8 cellular contexts compared by ENCODE assay signal in genomic region chr20:38725959-38726848, GRCh38. TPM values are rescaled to one million over a fixed set of nuclear protein-coding genes. Genes with fewer than 3 reads are reported as not detected.
DNase-seq lines count a peak whose midpoint lies in the region; ATAC-seq, FAIRE-seq and TF ChIP-seq lines count a peak whose summit lies in the region.

No MANE protein-coding gene starts in this region.

- H4K91ac ChIP-seq in H9 (ENCODE audit: insufficient read length, low read depth, low read length) (no peak overlapping the region), H1 (replicated peaks; ENCODE audit: insufficient read length, low read length) (no peak overlapping the region)

- H3K4me1 ChIP-seq in H9 (ENCODE audit: insufficient read depth, low read length) (peaks cover 10% of the 10 kb centered on the region; the same call in 1 of the 2 replicates), H1 (replicated peaks in 1 of 4; ENCODE audit: control insufficient read depth in 3 of 4, insufficient read depth in 4 of 4, low read length in 3 of 4) (peaks cover 5 to 71% (median 44%) of the 10 kb centered on the region in 4 experiments)

- no peak overlapping the region for H3T11ph ChIP-seq in H9 (ENCODE audit: low read length)

- H2BK120ac ChIP-seq in H9 (ENCODE audit: low read depth, low read length, poor library complexity, severe bottlenecking) = no peak overlapping the region
- no peak overlapping the region for H2BK120ac ChIP-seq in H1 (replicated peaks; ENCODE audit: low read depth, low read length)

- no peaks in the 10 kb centered on the region for H4K20me1 ChIP-seq in H9 (ENCODE audit: control insufficient read depth, insufficient read depth, insufficient read length)
- H4K20me1 ChIP-seq in H1 (replicated peaks in 1 of 2; ENCODE audit: control insufficient read depth in 1 of 2, insufficient read depth in 2 of 2, low read length in 2 of 2) = peaks cover 13 to 27% of the 10 kb centered on the region in 2 experiments

- H3K9me3 Mint-ChIP-seq in H9 (peaks cover 4 to 7% of the 10 kb centered on the region in 2 experiments; a peak in 4 of 5 replicates), osteocyte (ENCODE audit: unreplicated experiment) (no peaks in the 10 kb centered on the region)

- no peak overlapping the region for H4K8ac ChIP-seq in H9 (replicated peaks; ENCODE audit: insufficient read length, low read depth, low read length)
- no peak overlapping the region for H4K8ac ChIP-seq in H1 (ENCODE audit: extremely low read depth, insufficient read depth, low read length)

- no peak for TF ChIP-seq POLR2A in H1 (IDR thresholded peaks at IDR 0.05; ENCODE audit: control extremely low read depth in 1 of 2, low read depth in 2 of 2, low read length in 2 of 2)

- H2BK15ac ChIP-seq in H9 (ENCODE audit: low read depth, low read length) (no peak overlapping the region), H1 (ENCODE audit: low read length) (peak overlapping the region; percentile 72)

- H3K27me3 Mint-ChIP-seq in H9 (ENCODE audit: low read depth) = peaks cover 100% of the 10 kb centered on the region
- H3K27me3 Mint-ChIP-seq in osteocyte (ENCODE audit: unreplicated experiment) = peaks cover 90% of the 10 kb centered on the region

- H2BK5ac ChIP-seq in H9 (ENCODE audit: insufficient read length, low read length) (no peak overlapping the region), H1 (ENCODE audit: low read depth, low read length) (no peak overlapping the region)

- H3K4me3 Mint-ChIP-seq in H9 = peak overlapping the region in 1 of 2 experiments; percentile 78; a peak in 4 of 5 replicates
- no peak overlapping the region for H3K4me3 Mint-ChIP-seq in osteocyte (ENCODE audit: unreplicated experiment)

- H3K79me1 ChIP-seq in H9 (ENCODE audit: insufficient read depth, low read depth, low read length, poor library complexity, severe bottlenecking) = no peaks in the 10 kb centered on the region
- H3K79me1 ChIP-seq in H1 (ENCODE audit: low read depth, low read length) = no peaks in the 10 kb centered on the region

- H3K27me3 ChIP-seq in AG04450 (ENCODE audit: control insufficient read depth, insufficient read depth, low read length) = peaks cover 95% of the 10 kb centered on the region
- H3K27me3 ChIP-seq in H9 (ENCODE audit: insufficient read depth, low read length) = peaks cover 88% of the 10 kb centered on the region
- peaks cover 92 to 100% (median 99%) of the 10 kb centered on the region in 4 experiments for H3K27me3 ChIP-seq in H1 (replicated peaks in 1 of 4; ENCODE audit: control insufficient read depth in 3 of 4, extremely low read depth in 1 of 4, insufficient read depth in 3 of 4, low read length in 3 of 4)

- FAIRE-seq in H1 (lab: Jason Lieb, UNC) = no peak

- no peak overlapping the region for H2BK12ac ChIP-seq in H9 (ENCODE audit: insufficient read length, low read depth, low read length)
- peak overlapping the region; percentile 94; the same call in 1 of the 2 replicates for H2BK12ac ChIP-seq in H1 (ENCODE audit: low read depth, low read length)

- H3K14ac ChIP-seq in H9 (ENCODE audit: insufficient read depth, low read length) (no peak overlapping the region), H1 (ENCODE audit: insufficient read length) (no peak overlapping the region)

- ATAC-seq in SK-N-SH treated with all-trans-retinoic acid at 6 μM for 48 hours = peak; percentile 77
- ATAC-seq in HG03039 (IDR thresholded peaks at IDR 0.05; ENCODE audit: unreplicated experiment) = no peak

- H3K9ac ChIP-seq in H9 (ENCODE audit: extremely low read depth, insufficient read length, low read length) (no peak overlapping the region), H1 (replicated peaks in 1 of 4; ENCODE audit: extremely low read depth in 1 of 4, low read depth in 3 of 4, low read length in 3 of 4) (no peak overlapping the region)

- H3K23ac ChIP-seq in H9 (ENCODE audit: insufficient read length, low read depth, low read length) (no peak overlapping the region), H1 (ENCODE audit: insufficient read length) (no peak overlapping the region)

- CTCF ChIA-PET in AG04450 (lab: Charles Lee) = interaction anchor here (0.9 to 1.4 kb wide), 4 partner anchors 25 to 159 kb away, joined by 3 to 4 read pairs (median 3); no protein-coding TSS in a partner anchor
- CTCF ChIA-PET in H1 (lab: Charles Lee; ENCODE audit: partially characterized antibody) = interaction anchor here (0.7 to 12.4 kb wide), 49 partner anchors 10 to 388 kb away, joined by 3 to 236 read pairs (median 6); partner anchors contain the start of genes ACTR5 and DHX35

- H2AK5ac ChIP-seq in H9 (ENCODE audit: insufficient read length, low read length) = no peak overlapping the region
- H2AK5ac ChIP-seq in H1 (ENCODE audit: low read depth, low read length) = no peak overlapping the region

- H4K5ac ChIP-seq in H9 (ENCODE audit: insufficient read length, low read depth, low read length) = no peak overlapping the region
- H4K5ac ChIP-seq in H1 (ENCODE audit: insufficient read length, low read depth, low read length) = no peak overlapping the region

- H3K4me1 Mint-ChIP-seq in H9 (peaks cover 60 to 73% of the 10 kb centered on the region in 2 experiments), osteocyte (ENCODE audit: unreplicated experiment) (peaks cover 35% of the 10 kb centered on the region)

- no peak overlapping the region for H2BK20ac ChIP-seq in H9 (ENCODE audit: low read depth, low read length, poor library complexity, severe bottlenecking)
- H2BK20ac ChIP-seq in H1 (ENCODE audit: low read length) = peak overlapping the region; percentile 32; the same call in 1 of the 2 replicates

- H3K4me3 ChIP-seq in AG04450 (ENCODE audit: low read depth, low read length) = no peak overlapping the region
- H3K4me3 ChIP-seq in H1 (ENCODE audit: extremely low read depth in 1 of 4, insufficient read depth in 2 of 4, low read depth in 3 of 4, low read length in 4 of 4) = peak overlapping the region in 3 of 4 experiments; percentile 6 to 59 (median 11); a peak in 4 of 8 replicates

- no peak for TF ChIP-seq EP300 in H1 (IDR thresholded peaks at IDR 0.05; ENCODE audit: borderline replicate concordance in 1 of 2, low read depth in 2 of 2, low read length in 2 of 2)

- H3K27ac Mint-ChIP-seq in H9 = no peak overlapping the region
- no peak overlapping the region for H3K27ac Mint-ChIP-seq in osteocyte (ENCODE audit: unreplicated experiment)

- H3K36me3 ChIP-seq in H1 (ENCODE audit: control insufficient read depth in 2 of 4, insufficient read depth in 4 of 4, low read length in 3 of 4) = no peaks in the 10 kb centered on the region

- TF ChIP-seq RAD21 in H1 (IDR thresholded peaks at IDR 0.05 in 1 of 2, conservative IDR thresholded peaks at IDR 0.05 in 1 of 2; ENCODE audit: low read depth in 2 of 2, low read length in 2 of 2) = peak; percentile 68 to 81

- H2AFZ ChIP-seq in H9 (ENCODE audit: low read length) = no peak overlapping the region
- H2AFZ ChIP-seq in H1 (ENCODE audit: low read length) = peak overlapping the region; percentile 0; the same call in 1 of the 2 replicates

- H3K4ac ChIP-seq in H9 (ENCODE audit: low read depth, low read length) = no peak overlapping the region
- no peak overlapping the region for H3K4ac ChIP-seq in H1 (replicated peaks; ENCODE audit: insufficient read length, low read depth, low read length)

- H3K79me2 ChIP-seq in H9 (ENCODE audit: insufficient read depth, low read length) = no peaks in the 10 kb centered on the region
- H3K79me2 ChIP-seq in H1 (ENCODE audit: control insufficient read depth in 1 of 2, insufficient read depth in 2 of 2, low read length in 2 of 2) = no peaks in the 10 kb centered on the region

- DNase-seq in AG04450 (ENCODE audit: low read depth, low spot score) (no peak), H9 (peak; percentile 93), H1 (ENCODE audit: low read depth in 1 of 2, low spot score in 2 of 2) (peak in 1 of 2 experiments; percentile 92), osteocyte (ENCODE audit: extremely low spot score, unreplicated experiment) (no peak), NOMO-1 treated with DMSO at 0.1 percent for 48 hours (lab: John Stamatoyannopoulos, UW; ENCODE audit: unreplicated experiment) (no peak), SW 1271 (lab: John Stamatoyannopoulos, UW) (no peak)

- H3K4me2 ChIP-seq in H9 (ENCODE audit: insufficient read depth, insufficient read length, low read length) (peak overlapping the region; percentile 58), H1 (ENCODE audit: insufficient read depth in 1 of 2, low read depth in 2 of 2, low read length in 2 of 2) (peak overlapping the region; percentile 86)

- TF ChIP-seq CTCF in AG04450 (IDR thresholded peaks at IDR 0.05; ENCODE audit: low read depth, low read length) (peak; percentile 51), H9 (conservative IDR thresholded peaks at IDR 0.05) (peak; percentile 80), H1 (IDR thresholded peaks at IDR 0.05; ENCODE audit: control extremely low read depth in 1 of 3, insufficient read depth in 1 of 3, low read depth in 1 of 3, low read length in 3 of 3) (peak; percentile 85 to 88 (median 86)), osteocyte (IDR thresholded peaks at IDR 0.05) (peak; percentile 32)

- H3K23me2 ChIP-seq in H9 (ENCODE audit: insufficient read length, low read depth, low read length, poor library complexity, severe bottlenecking) (peaks cover 31% of the 10 kb centered on the region), H1 (ENCODE audit: low read depth, low read length) (peaks cover 28% of the 10 kb centered on the region)

- no peak overlapping the region for H3K56ac ChIP-seq in H9 (ENCODE audit: insufficient read length, low read depth, low read length)
- no peak overlapping the region for H3K56ac ChIP-seq in H1 (replicated peaks; ENCODE audit: insufficient read length, low read depth, low read length)

- H3K18ac ChIP-seq in H9 (ENCODE audit: insufficient read length, low read depth, low read length) (no peak overlapping the region), H1 (ENCODE audit: extremely low read depth, low read length) (peak overlapping the region; percentile 60; the same call in 1 of the 2 replicates)

- H3K9me3 ChIP-seq in AG04450 (ENCODE audit: control insufficient read depth, insufficient read depth, low read length) = peaks cover 29% of the 10 kb centered on the region; the same call in 1 of the 2 replicates
- no peaks in the 10 kb centered on the region for H3K9me3 ChIP-seq in H9 (ENCODE audit: control insufficient read depth, low read depth, low read length)
- no peaks in the 10 kb centered on the region for H3K9me3 ChIP-seq in H1 (ENCODE audit: insufficient read depth in 2 of 2, low read depth in 1 of 2, low read length in 1 of 2)

- no peak overlapping the region for H3K27ac ChIP-seq in AG04450 (ENCODE audit: low read depth, low read length)
- H3K27ac ChIP-seq in H9 (ENCODE audit: insufficient read length, low read depth, low read length) = no peak overlapping the region
- no peak overlapping the region for H3K27ac ChIP-seq in H1 (ENCODE audit: low read depth, low read length)

- POLR2A ChIA-PET in AG04450 (lab: Yijun Ruan, JAX) (interaction anchor here (0.6 kb wide), 1 partner anchor 203 kb away, joined by 6 read pairs; no protein-coding TSS in a partner anchor), H1 (lab: Charles Lee; ENCODE audit: partially characterized antibody) (interaction anchor here (1.4 to 2.7 kb wide), 3 partner anchors 35 to 76 kb away, joined by 3 to 9 read pairs (median 8); no protein-coding TSS in a partner anchor)

- H3K36me3 Mint-ChIP-seq in H9 (ENCODE audit: insufficient read depth in 1 of 3, low read depth in 3 of 3) (peaks cover 0 to 2% (median 0%) of the 10 kb centered on the region in 3 experiments; a peak in 1 of 7 replicates), osteocyte (ENCODE audit: unreplicated experiment) (peaks cover 3% of the 10 kb centered on the region)

- WGBS in H9 (ENCODE audit: extremely low coverage, insufficient read length, low lambda C conversion rate) = no CpG with 5 or more reads among the region's 49 CpGs
- 8% methylated on average over 45 of the region's 49 CpGs; no CpG with 5 or more reads in 1 of the 2 experiments for WGBS in H1 (ENCODE audit: extremely low coverage in 1 of 2, insufficient coverage in 1 of 2, insufficient read length in 1 of 2, insufficient replicate concordance in 2 of 2, low coverage in 1 of 2, low lambda C conversion rate in 2 of 2, missing lambda C conversion rate in 1 of 2), 2 experiments

RNA-seq across cellular contexts. Expression of gene SLC32A1, which starts 1.9 kb away (rescaled TPM):
- not detected in 2 replicates for polyA plus RNA-seq in AG04450 (2011; rRNA removed)
- polyA minus RNA-seq in AG04450 (2011; rRNA and poly(A)+ RNA removed) = not detected in 2 replicates
- total RNA-seq in H9 (2021) = 0.24 and 0.33 TPM in 2 replicates
- 0.15 and 0.33 TPM in 2 replicates for total RNA-seq in H1 (2021; fragmentation: NEBNext Ultra II Directional; extraction: Animal tissue kit (Norgen Biotek cat#: 25700))
- polyA plus RNA-seq in H1 (2011; rRNA removed) = 0.09 and 0.19 TPM in 2 replicates
- polyA plus RNA-seq in H1 (2011; cell fraction: cytosol; rRNA removed) = 0.10 TPM
- polyA plus RNA-seq in H1 (2011; cell fraction: nucleus; rRNA removed) = 0.20 TPM
- polyA plus RNA-seq in H1 (2012, experiment 1 of 2) = 0.12 to 0.53 TPM (median 0.31 TPM) in 4 replicates
- polyA plus RNA-seq in H1 (2012, experiment 2 of 2) = 0.13 TPM
- 0.28 TPM for polyA plus RNA-seq in H1 (2013, experiment 1 of 2)
- polyA plus RNA-seq in H1 (2013, experiment 2 of 2) = 0.33 TPM
- 0.12 and 0.16 TPM in 2 replicates for polyA minus RNA-seq in H1 (2011; rRNA and poly(A)+ RNA removed)
- not detected for polyA minus RNA-seq in H1 (2011; cell fraction: cytosol; rRNA and poly(A)+ RNA removed)
- polyA minus RNA-seq in H1 (2011; cell fraction: nucleus; rRNA and poly(A)+ RNA removed) = not detected
- total RNA-seq in osteocyte = not detected in 2 replicates

RNA-seq across cellular contexts. Expression of gene ACTR5, which starts 22.1 kb away (rescaled TPM):
- 6.0 and 6.1 TPM in 2 replicates for polyA plus RNA-seq in AG04450 (2011; rRNA removed)
- 5.3 TPM in 2 replicates for polyA minus RNA-seq in AG04450 (2011; rRNA and poly(A)+ RNA removed)
- total RNA-seq in H9 (2021) = 14.0 and 14.1 TPM in 2 replicates
- total RNA-seq in H1 (2021; fragmentation: NEBNext Ultra II Directional; extraction: Animal tissue kit (Norgen Biotek cat#: 25700)) = 14.1 and 14.4 TPM in 2 replicates
- 10.4 and 11.7 TPM in 2 replicates for polyA plus RNA-seq in H1 (2011; rRNA removed)
- polyA plus RNA-seq in H1 (2011; cell fraction: cytosol; rRNA removed) = 12.6 TPM
- polyA plus RNA-seq in H1 (2011; cell fraction: nucleus; rRNA removed) = 19.7 TPM
- 10.0 to 12.0 TPM (median 11.3 TPM) in 4 replicates for polyA plus RNA-seq in H1 (2012, experiment 1 of 2)
- polyA plus RNA-seq in H1 (2012, experiment 2 of 2) = 10.4 TPM
- polyA plus RNA-seq in H1 (2013, experiment 1 of 2) = 9.9 TPM
- polyA plus RNA-seq in H1 (2013, experiment 2 of 2) = 9.2 TPM
- polyA minus RNA-seq in H1 (2011; rRNA and poly(A)+ RNA removed) = 10.7 and 11.4 TPM in 2 replicates
- polyA minus RNA-seq in H1 (2011; cell fraction: cytosol; rRNA and poly(A)+ RNA removed) = 6.6 TPM
- polyA minus RNA-seq in H1 (2011; cell fraction: nucleus; rRNA and poly(A)+ RNA removed) = 9.6 TPM
- 4.7 and 5.8 TPM in 2 replicates for total RNA-seq in osteocyte

Comparison
In these comparisons a context has a peak if more than half of its experiments do, and no peak if none do; other contexts are left out.
1. CTCF ChIP-seq: peak in every context shown above with its lines; median percentile 86 in H1; 80 in H9; 51 in AG04450; 32 in osteocyte.